ENCODE assay signal across 9 cellular contexts in the genomic region with DNA sequence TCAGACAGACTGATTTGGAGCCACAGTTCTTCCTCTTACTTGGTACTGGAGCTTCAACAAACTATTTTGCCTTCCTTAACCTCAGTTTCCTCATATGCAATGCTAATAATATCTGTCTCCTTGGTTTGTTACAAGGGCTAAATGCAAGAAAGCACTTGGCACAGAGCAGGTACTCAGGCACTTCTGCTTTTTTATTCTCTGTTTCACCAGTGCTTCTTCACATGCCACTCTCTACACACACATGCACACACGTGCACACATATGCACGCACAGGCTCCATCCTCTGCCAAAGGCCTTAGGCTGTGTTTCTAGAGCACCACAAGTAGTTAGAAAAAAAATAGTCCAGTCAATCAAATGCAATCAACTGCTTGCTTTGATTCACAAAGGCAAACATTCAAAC.
A peak's percentile ranks its signal among the peaks of the same experiment; 100 is the strongest.
DNase-seq lines count a peak whose midpoint lies in the region; ATAC-seq and TF ChIP-seq lines count a peak whose summit lies in the region.
"Had no signal": no experiment of that assay in that cellular context is flagged by ENCODE, and none has a peak within 500 bp of the region (broad histone marks: within the 10 kb centered on the region; RNA-seq: fewer than 3 reads in every experiment).

No MANE protein-coding gene starts in this region.

- H3K27me3 ChIP-seq in left ventricle myocardium inferior (ENCODE audit: low read depth) (no peaks in the 10 kb centered on the region), trophoblast cell (ENCODE audit: insufficient read depth, low read length) (no peaks in the 10 kb centered on the region)

- no peaks in the 10 kb centered on the region for H3K36me3 ChIP-seq in left ventricle myocardium inferior
- H3K36me3 ChIP-seq in trophoblast cell (ENCODE audit: control insufficient read depth in 1 of 2, insufficient read depth in 2 of 2, low read length in 2 of 2): no peaks in the 10 kb centered on the region

- no peak overlapping the region for H4K91ac ChIP-seq in trophoblast cell (ENCODE audit: low read depth, low read length)

- intact Hi-C loops in left ventricle myocardium inferior (cut with micrococcal nuclease): no loop called here

- no peak overlapping the region for H3K14ac ChIP-seq in trophoblast cell (ENCODE audit: low read length)

- no CpG with 5 or more reads among the region's 2 CpGs for WGBS in trophoblast cell (ENCODE audit: extremely low coverage, insufficient coverage, insufficient read length)

- H3K18ac ChIP-seq in trophoblast cell (ENCODE audit: low read length): no peak overlapping the region

- peak overlapping the region; percentile 91 for H3K27ac Mint-ChIP-seq in glutamatergic neuron (ENCODE audit: unreplicated experiment)
- H3K27ac Mint-ChIP-seq: nephron progenitor cell had no signal

- no peak overlapping the region for H3K9ac ChIP-seq in trophoblast cell (ENCODE audit: low read length)

- no peak for DNase-seq in glutamatergic neuron
- no peak for DNase-seq in coronary artery (ENCODE audit: low spot score)
- DNase-seq in left ventricle myocardium inferior: no peak
- DNase-seq in trophoblast cell: no peak
- no peak for DNase-seq in COR-L47 (lab: John Stamatoyannopoulos, UW)
- DNase-seq: nephron progenitor cell had no signal

- H3K4ac ChIP-seq in trophoblast cell (ENCODE audit: low read depth, low read length): no peak overlapping the region

- H3K79me1 ChIP-seq in trophoblast cell (ENCODE audit: low read length): peaks cover 16% of the 10 kb centered on the region

- H3K4me3 ChIP-seq in coronary artery (no peak overlapping the region), left ventricle myocardium inferior (no peak overlapping the region), trophoblast cell (ENCODE audit: low read depth, low read length) (no peak overlapping the region)

- H3K4me1 Mint-ChIP-seq in glutamatergic neuron (ENCODE audit: low read depth, unreplicated experiment): peaks cover 58% of the 10 kb centered on the region

- no peak overlapping the region for H2BK120ac ChIP-seq in trophoblast cell (ENCODE audit: insufficient read depth, low read length, poor library complexity)

- H3K27me3 Mint-ChIP-seq in glutamatergic neuron (ENCODE audit: unreplicated experiment): peaks cover 23% of the 10 kb centered on the region

- ATAC-seq in GM18861 (IDR thresholded peaks at IDR 0.05; ENCODE audit: unreplicated experiment) (peak; percentile 51), GM21723 (IDR thresholded peaks at IDR 0.05; ENCODE audit: unreplicated experiment) (peak; percentile 53), HG03575 (IDR thresholded peaks at IDR 0.05; ENCODE audit: extremely low read depth, insufficient number of reproducible peaks, low FRiP score, unreplicated experiment) (peak; percentile 30)

- H2AK5ac ChIP-seq in trophoblast cell (ENCODE audit: low read length): no peak overlapping the region

- H3K4me3 Mint-ChIP-seq in glutamatergic neuron (ENCODE audit: unreplicated experiment): peak overlapping the region; percentile 68
- H3K4me3 Mint-ChIP-seq: nephron progenitor cell had no signal

- H2BK5ac ChIP-seq in trophoblast cell (ENCODE audit: low read depth, low read length, poor library complexity): no peak overlapping the region

- H4K8ac ChIP-seq in trophoblast cell (ENCODE audit: low read depth, low read length): no peak overlapping the region

- H2BK12ac ChIP-seq in trophoblast cell (ENCODE audit: low read length): no peak overlapping the region

- no peak overlapping the region for H3K4me2 ChIP-seq in trophoblast cell (ENCODE audit: low read length)

- H2AFZ ChIP-seq in trophoblast cell (ENCODE audit: insufficient read depth, low read length, poor library complexity): no peak overlapping the region

- H3K9me3 Mint-ChIP-seq in glutamatergic neuron (ENCODE audit: unreplicated experiment): peaks cover 18% of the 10 kb centered on the region
- H3K9me3 Mint-ChIP-seq: nephron progenitor cell had no signal

- H3K9me3 ChIP-seq in left ventricle myocardium inferior (replicated peaks): no peaks in the 10 kb centered on the region
- H3K9me3 ChIP-seq in trophoblast cell (ENCODE audit: insufficient read depth, low read depth, low read length): no peaks in the 10 kb centered on the region

- H3K27ac ChIP-seq in coronary artery (no peak overlapping the region), left ventricle myocardium inferior (replicated peaks) (no peak overlapping the region), trophoblast cell (ENCODE audit: low read depth, low read length) (no peak overlapping the region)

- H4K12ac ChIP-seq in trophoblast cell (ENCODE audit: low read depth, low read length): no peak overlapping the region

- H3K23ac ChIP-seq in trophoblast cell (ENCODE audit: low read length): no peak overlapping the region

- no peaks in the 10 kb centered on the region for H3K79me2 ChIP-seq in trophoblast cell (ENCODE audit: control insufficient read depth, insufficient read depth, low read length, poor library complexity)

- TF ChIP-seq CTCF in glutamatergic neuron (IDR thresholded peaks at IDR 0.05; ENCODE audit: partially characterized antibody, unreplicated experiment) (no peak), coronary artery (IDR thresholded peaks at IDR 0.05) (no peak), left ventricle myocardium inferior (IDR thresholded peaks at IDR 0.05; ENCODE audit: borderline replicate concordance) (no peak)

- no peaks in the 10 kb centered on the region for H3K36me3 Mint-ChIP-seq in glutamatergic neuron (ENCODE audit: unreplicated experiment)

- H3K4me1 ChIP-seq in left ventricle myocardium inferior (peaks cover 15% of the 10 kb centered on the region), trophoblast cell (ENCODE audit: control insufficient read depth in 1 of 2, insufficient read depth in 2 of 2, low read length in 2 of 2) (peaks cover 7 to 20% of the 10 kb centered on the region in 2 experiments)
